Comparison of ENCODE assay signal across 8 cellular contexts in the genomic region with DNA sequence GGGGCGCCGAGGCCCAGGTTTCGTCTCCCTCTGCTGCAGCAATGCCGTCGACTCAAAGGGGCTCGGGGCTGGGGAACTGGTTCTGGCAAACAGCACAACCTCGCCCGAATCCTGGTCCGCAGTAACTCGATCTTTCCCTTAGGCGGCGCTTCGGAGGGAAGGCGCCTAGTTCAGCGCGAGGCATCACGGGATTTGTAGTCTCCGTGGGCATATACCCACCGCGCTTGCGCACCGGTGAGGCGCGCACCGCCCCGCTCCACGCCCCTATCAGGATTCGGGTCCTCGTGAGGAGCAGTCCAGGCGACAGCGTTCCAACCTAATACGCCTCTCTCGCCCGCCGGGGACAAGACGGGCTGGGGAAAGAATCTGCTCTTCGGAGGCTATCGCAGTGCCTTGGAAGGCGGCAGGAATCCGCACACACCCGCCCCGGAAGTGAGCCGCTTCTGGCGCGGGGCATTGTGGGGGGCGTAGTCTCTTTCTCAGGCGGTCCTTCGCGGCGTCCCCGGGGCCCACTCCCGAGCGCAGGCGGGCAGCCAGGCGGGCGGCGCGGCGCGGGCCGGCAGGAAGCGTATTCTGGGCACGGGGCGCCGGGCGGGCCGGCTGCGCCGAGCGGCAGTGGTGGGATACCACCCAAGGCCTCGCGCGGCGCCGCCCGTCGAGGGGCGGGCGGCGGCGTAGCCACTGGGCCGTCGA. TPM values are rescaled to one million over a fixed set of nuclear protein-coding genes. Genes with fewer than 3 reads are reported as not detected.
A peak's percentile ranks its signal among the peaks of the same experiment; 100 is the strongest.
DNase-seq lines count a peak whose midpoint lies in the region; ATAC-seq, FAIRE-seq and TF ChIP-seq lines count a peak whose summit lies in the region.

A gene (plus strand): TSS at position 505 of the 693 bp plus-strand sequence. CDS start 235 bp downstream, outside the sequence.

- DNase-seq in GM12891 (ENCODE audit: insufficient read length, low spot score) (peak; percentile 84), NCI-H1436 treated with DMSO at 0.1 percent for 48 hours (lab: John Stamatoyannopoulos, UW) (peak; percentile 83), T-cell (peak; percentile 84 to 96 (median 92)), heart left ventricle (peak; percentile 93 to 96 (median 95)), posterior cingulate gyrus (peak; percentile 86 to 99 (median 94)), type B pancreatic cell (ENCODE audit: extremely low spot score, unreplicated experiment) (peak; percentile 97)

- H3K9me3 ChIP-seq in heart left ventricle, result no peaks in the 10 kb centered on the region

- H3K27me3 Mint-ChIP-seq in T-cell, result no peaks in the 10 kb centered on the region
- no peaks in the 10 kb centered on the region for H3K27me3 Mint-ChIP-seq in type B pancreatic cell

- TF ChIP-seq CTCF in heart left ventricle (IDR thresholded peaks at IDR 0.05), result peak; percentile 75 to 95 (median 84)
- TF ChIP-seq CTCF in type B pancreatic cell (conservative IDR thresholded peaks at IDR 0.05), result peak; percentile 82

- WGBS in adipose tissue, 3 donors, result 0 to 1% (median 0%) methylated on average over 81 to 83 of the region's 83 CpGs
- 0 to 1% (median 0%) methylated on average over 33 to 83 of the region's 83 CpGs for WGBS in heart left ventricle, 4 donors

- peaks cover 31 to 38% (median 37%) of the 10 kb centered on the region in 3 donors for H3K4me1 Mint-ChIP-seq in T-cell
- H3K4me1 Mint-ChIP-seq in type B pancreatic cell (ENCODE audit: unreplicated experiment), result peaks cover 31% of the 10 kb centered on the region

- TF ChIP-seq POLR2A in GM12891 (IDR thresholded peaks at IDR 0.05; ENCODE audit: low read depth, low read length), result no peak
- TF ChIP-seq POLR2A in heart left ventricle (IDR thresholded peaks at IDR 0.05), result peak in 1 of 2 donors; percentile 62

- H3K27ac Mint-ChIP-seq in T-cell (peak within 1 kb of the TSS; percentile 98 to 100), type B pancreatic cell (peak within 1 kb of the TSS; percentile 98)

- CTCF ChIA-PET in T-cell (lab: Charles Lee), result interaction anchor here in 1 of 2 donors (0.6 kb wide), 1 partner anchor 198 kb away, joined by 3 read pairs; no protein-coding TSS in a partner anchor

- POLR2A ChIA-PET in T-cell (lab: Charles Lee), result no interaction called here

- peak within 1 kb of the TSS; percentile 66 to 99 (median 76) for H3K4me3 ChIP-seq in heart left ventricle

- no peaks in the 10 kb centered on the region for H3K27me3 ChIP-seq in heart left ventricle

- FAIRE-seq in GM12891 (lab: Jason Lieb, UNC), result peak; percentile 91

- H3K36me3 ChIP-seq in heart left ventricle, result peaks cover 0 to 4% (median 0%) of the 10 kb centered on the region in 9 donors

- no peaks in the 10 kb centered on the region for H3K9me3 Mint-ChIP-seq in T-cell
- no peaks in the 10 kb centered on the region for H3K9me3 Mint-ChIP-seq in type B pancreatic cell

- H3K4me3 Mint-ChIP-seq in T-cell, result peak within 1 kb of the TSS; percentile 94 to 97 (median 96)
- H3K4me3 Mint-ChIP-seq in type B pancreatic cell, result peak within 1 kb of the TSS; percentile 96

- ATAC-seq in HG02852 (IDR thresholded peaks at IDR 0.05; ENCODE audit: unreplicated experiment), result peak; percentile 49
- ATAC-seq in T-cell (replicated peaks in 1 of 4), result peak; percentile 57 to 62 (median 60)
- peak; percentile 78 to 83 (median 82) for ATAC-seq in heart left ventricle

- intact Hi-C loops in heart left ventricle (cut with DNase I) (no loop called here), posterior cingulate gyrus (cut with DNase I) (loop anchor here (10.0 kb wide), 3 partner anchors 53 to 317 kb away; a partner anchor contains a TSS)

- H3K27ac ChIP-seq in adipose tissue (ENCODE audit: low read depth, low read length), result peak within 1 kb of the TSS; percentile 78
- H3K27ac ChIP-seq in heart left ventricle, result peak within 1 kb of the TSS; percentile 95 to 100 (median 98)

- H3K36me3 Mint-ChIP-seq in T-cell (no peaks in the 10 kb centered on the region), type B pancreatic cell (no peaks in the 10 kb centered on the region)

- H3K4me1 ChIP-seq in heart left ventricle, result peaks cover 20 to 46% (median 33%) of the 10 kb centered on the region in 12 donors

TF ChIP-seq in GM12891, 5 proteins besides CTCF, POLR2A, EP300 and RAD21:
- TF ChIP-seq POLR2AphosphoS5 (IDR thresholded peaks at IDR 0.05; ENCODE audit: low read depth, low read length) (no peak), SPI1 (IDR thresholded peaks at IDR 0.05; ENCODE audit: low read depth, low read length) (peak; percentile 42), POU2F2 (IDR thresholded peaks at IDR 0.05; ENCODE audit: low read depth, low read length) (0 out of 2 replicates have a peak, but pooled peaks have one; percentile 17)

RNA-seq across cellular contexts. Expression of the gene that starts here (rescaled TPM):
- 13.6 TPM for polyA plus RNA-seq in GM12891 (2012; ENCODE audit: low read depth, missing spikeins)
- 10 to 100 TPM; 37.9 to 59.9 (median 55.5) TPM for total RNA-seq in T-cell
- polyA plus RNA-seq in adipose tissue, result 10 to 100 TPM; 11.4 to 16.4 (median 15.6) TPM
- 10 to 100 TPM; 24.9 to 87.5 (median 31.4) TPM for total RNA-seq in heart left ventricle
- 10 to 100 TPM; 10.6 to 26.3 TPM for polyA plus RNA-seq in heart left ventricle
- 25.5 and 35.1 TPM in 2 replicates for total RNA-seq in type B pancreatic cell (ENCODE audit: low replicate concordance)

Comparison
In these comparisons a context has a peak if more than half of its experiments do, and no peak if none do; other contexts are left out.
1. Peak in every context shown above with its lines: DNase-seq, ATAC-seq, H3K4me3 ChIP-seq and H3K27ac ChIP-seq.